Comparison of ENCODE assay signal across 1 cellular context in the genomic region with DNA sequence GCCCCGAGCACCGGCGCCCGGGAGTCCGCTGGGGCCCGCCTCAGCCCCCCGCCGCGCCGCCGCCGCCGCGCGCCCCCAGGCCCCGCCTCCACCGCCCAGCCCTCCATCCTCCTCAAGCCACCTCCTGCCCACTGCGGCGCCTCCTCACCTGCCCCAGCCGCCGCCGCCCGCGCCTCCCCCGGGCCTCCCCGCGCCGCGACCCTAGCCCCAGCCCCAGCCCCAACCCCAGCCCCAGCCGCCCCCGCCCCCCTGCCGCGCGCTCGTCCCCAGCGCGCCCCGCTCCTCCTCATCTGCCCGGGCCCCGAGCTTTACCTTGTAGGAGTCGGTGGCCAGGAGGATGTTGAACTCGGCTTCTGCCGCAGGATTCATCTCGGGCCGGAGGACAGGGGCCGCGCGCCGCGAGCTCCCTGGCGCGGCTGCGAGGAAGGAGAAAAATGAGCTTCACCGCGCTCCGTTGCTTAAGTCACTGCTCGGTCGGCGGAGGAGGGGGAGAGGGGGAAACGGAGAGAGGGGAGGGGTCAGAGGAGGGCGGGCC.
TF ChIP-seq lines count a peak whose summit lies in the region.

A gene (minus strand): TSS at position 468 of the 535 bp plus-strand sequence. CDS start 99 bp downstream, at position 369.

TF ChIP-seq in K562, 482 proteins besides CTCF, POLR2A, EP300 and RAD21 (continued from another document):
- TF ChIP-seq FOS (IDR thresholded peaks at IDR 0.05; ENCODE audit: extremely low read depth, insufficient read length), result no peak
- no peak for TF ChIP-seq EZH2 (IDR thresholded peaks at IDR 0.05; ENCODE audit: borderline replicate concordance, low read depth, low read length)
- TF ChIP-seq RBM17 (IDR thresholded peaks at IDR 0.05; ENCODE audit: borderline replicate concordance, low read depth, low read length), result no peak
